ENCODE assay signal across 10 cellular contexts in the genomic region with DNA sequence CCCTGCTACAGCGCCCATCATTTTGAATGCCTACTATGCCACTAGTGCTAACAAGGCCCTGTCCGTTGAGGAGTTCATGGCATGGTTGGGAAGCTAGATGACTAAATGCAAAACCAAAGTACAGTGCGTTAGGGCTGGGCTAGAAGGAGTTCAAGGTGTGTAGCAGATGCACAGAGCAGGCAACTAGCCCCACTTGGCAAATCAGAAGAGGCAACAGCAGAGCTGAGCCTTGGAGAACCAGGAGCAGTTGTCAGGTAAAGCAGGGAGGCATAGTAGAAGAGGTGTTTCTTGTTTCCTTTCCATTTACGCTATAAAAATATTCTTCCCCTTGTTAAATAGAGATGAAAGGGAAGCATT.
DNase-seq lines count a peak whose midpoint lies in the region; ATAC-seq and TF ChIP-seq lines count a peak whose summit lies in the region.
"Had no signal": no experiment of that assay in that cellular context is flagged by ENCODE, and none has a peak within 500 bp of the region (broad histone marks: within the 10 kb centered on the region; RNA-seq: fewer than 3 reads in every experiment).

No MANE protein-coding gene starts in this region.

- H3K36me3 Mint-ChIP-seq in chondrocyte (ENCODE audit: low read depth), result no peaks in the 10 kb centered on the region
- no peaks in the 10 kb centered on the region for H3K36me3 Mint-ChIP-seq in stimulated activated effector memory CD8-positive, alpha-beta T cell treated with anti-CD3 and anti-CD28 coated beads, Interleukin-12 subunit alpha, Interleukin-12 subunit beta, amount 100 ng/mL, for 72 hours
- H3K36me3 Mint-ChIP-seq: memory B cell had no signal

- no peak for TF ChIP-seq CTCF in chondrocyte (IDR thresholded peaks at IDR 0.05)

- peak overlapping the region; percentile 92 for H3K27ac Mint-ChIP-seq in chondrocyte (ENCODE audit: unreplicated experiment)
- peak overlapping the region; percentile 67 for H3K27ac Mint-ChIP-seq in stimulated activated effector memory CD8-positive, alpha-beta T cell treated with anti-CD3 and anti-CD28 coated beads, Interleukin-12 subunit alpha, Interleukin-12 subunit beta, amount 100 ng/mL, for 72 hours
- H3K27ac Mint-ChIP-seq: memory B cell had no signal

- H3K27me3 Mint-ChIP-seq in chondrocyte (ENCODE audit: low read depth), result no peaks in the 10 kb centered on the region

- no peak overlapping the region for H3K4me3 Mint-ChIP-seq in chondrocyte (ENCODE audit: unreplicated experiment)
- peak overlapping the region; percentile 9 for H3K4me3 Mint-ChIP-seq in stimulated activated effector memory CD8-positive, alpha-beta T cell treated with anti-CD3 and anti-CD28 coated beads, Interleukin-12 subunit alpha, Interleukin-12 subunit beta, amount 100 ng/mL, for 72 hours
- H3K4me3 Mint-ChIP-seq: memory B cell had no signal

- ATAC-seq in GM18907 (IDR thresholded peaks at IDR 0.05; ENCODE audit: unreplicated experiment) (peak; percentile 1), HG02852 (IDR thresholded peaks at IDR 0.05; ENCODE audit: unreplicated experiment) (peak; percentile 0), HG02973 (IDR thresholded peaks at IDR 0.05; ENCODE audit: unreplicated experiment) (no peak), HG02938 (IDR thresholded peaks at IDR 0.05; ENCODE audit: unreplicated experiment) (no peak), GM19023 (IDR thresholded peaks at IDR 0.05; ENCODE audit: unreplicated experiment) (no peak)
- no peak for ATAC-seq in stimulated activated effector memory CD8-positive, alpha-beta T cell treated with anti-CD3 and anti-CD28 coated beads, Interleukin-12 subunit alpha, Interleukin-12 subunit beta, amount 100 ng/mL, for 72 hours

- no peak for DNase-seq in chondrocyte (ENCODE audit: low spot score)
- DNase-seq in stimulated activated effector memory CD8-positive, alpha-beta T cell treated with anti-CD3 and anti-CD28 coated beads, Interleukin-12 subunit alpha, Interleukin-12 subunit beta, amount 100 ng/mL, for 72 hours (ENCODE audit: low spot score in 2 of 2), result no peak
- DNase-seq: COR-L47, retina had no signal

- peaks cover 29% of the 10 kb centered on the region for H3K4me1 Mint-ChIP-seq in chondrocyte (ENCODE audit: low read depth)
- peaks cover 22% of the 10 kb centered on the region for H3K4me1 Mint-ChIP-seq in stimulated activated effector memory CD8-positive, alpha-beta T cell treated with anti-CD3 and anti-CD28 coated beads, Interleukin-12 subunit alpha, Interleukin-12 subunit beta, amount 100 ng/mL, for 72 hours

- H3K9me3 Mint-ChIP-seq in chondrocyte (ENCODE audit: low read depth), result peaks cover 6% of the 10 kb centered on the region
- peaks cover 7% of the 10 kb centered on the region for H3K9me3 Mint-ChIP-seq in stimulated activated effector memory CD8-positive, alpha-beta T cell treated with anti-CD3 and anti-CD28 coated beads, Interleukin-12 subunit alpha, Interleukin-12 subunit beta, amount 100 ng/mL, for 72 hours
- H3K9me3 Mint-ChIP-seq: memory B cell had no signal

Comparison
In these comparisons a context has a peak if more than half of its experiments do, and no peak if none do; other contexts are left out.
1. ATAC-seq: peak in GM18907 (single experiment) and HG02852 (single experiment); none in stimulated activated effector memory CD8-positive, alpha-beta T cell treated with anti-CD3 and anti-CD28 coated beads, Interleukin-12 subunit alpha, Interleukin-12 subunit beta, amount 100 ng/mL, for 72 hours (single experiment), HG02973 (single experiment), HG02938 (single experiment) and GM19023 (single experiment).